Comparison of ENCODE assay signal across 9 cellular contexts in genomic region chr3:177451940-177452484, GRCh38.
A peak's percentile ranks its signal among the peaks of the same experiment; 100 is the strongest.
DNase-seq lines count a peak whose midpoint lies in the region; ATAC-seq and TF ChIP-seq lines count a peak whose summit lies in the region.
"Had no signal": no experiment of that assay in that cellular context is flagged by ENCODE, and none has a peak within 500 bp of the region (broad histone marks: within the 10 kb centered on the region; RNA-seq: fewer than 3 reads in every experiment).

No MANE protein-coding gene starts in this region.

- no peaks in the 10 kb centered on the region for H3K79me2 ChIP-seq in MM.1S (ENCODE audit: low read length)

- no peaks in the 10 kb centered on the region for H3F3A ChIP-seq in MM.1S (ENCODE audit: insufficient read depth, low read length)

- H3K9me3 ChIP-seq in RWPE2 (ENCODE audit: severe bottlenecking) (peaks cover under 1% of the 10 kb centered on the region), neuron (ENCODE audit: low read length) (peaks cover 1% of the 10 kb centered on the region), MM.1S (replicated peaks; ENCODE audit: insufficient read depth, low read length) (no peaks in the 10 kb centered on the region)

- no peaks in the 10 kb centered on the region for H4K20me1 ChIP-seq in MM.1S (ENCODE audit: insufficient read depth, low read length)

- H3K27ac ChIP-seq in RWPE2 (ENCODE audit: poor library complexity, severe bottlenecking) (peak overlapping the region; percentile 92), MM.1S (ENCODE audit: low read length) (no peak overlapping the region)

- no peak for ATAC-seq in RWPE2 (ENCODE audit: low read depth)
- no peak for ATAC-seq in GM19328 (IDR thresholded peaks at IDR 0.05; ENCODE audit: unreplicated experiment)
- no peak for ATAC-seq in HG02610 (IDR thresholded peaks at IDR 0.05; ENCODE audit: unreplicated experiment)

- DNase-seq in AG09319 (ENCODE audit: extremely low read depth, low read depth) (peak; percentile 83), RWPE2 (ENCODE audit: low spot score) (no peak), fibroblast of gingiva (ENCODE audit: low read depth) (peak; percentile 95), HPDE6-E6E7 (ENCODE audit: extremely low spot score) (no peak), MM.1S (no peak)
- DNase-seq: cortex of kidney had no signal

- H2AFZ ChIP-seq in neuron (ENCODE audit: low read depth, low read length) (peak overlapping the region; percentile 90), MM.1S (ENCODE audit: low read length) (no peak overlapping the region)

- no peak overlapping the region for H3K9ac ChIP-seq in MM.1S (ENCODE audit: low read length)

- TF ChIP-seq CTCF in AG09319 (IDR thresholded peaks at IDR 0.05; ENCODE audit: low read depth, low read length), result no peak
- TF ChIP-seq CTCF in RWPE2 (IDR thresholded peaks at IDR 0.05; ENCODE audit: poor library complexity, severe bottlenecking), result no peak
- TF ChIP-seq CTCF in MM.1S (IDR thresholded peaks at IDR 0.05; ENCODE audit: low read length), result no peak

- H3K4me1 ChIP-seq in RWPE2 (ENCODE audit: insufficient read depth, poor library complexity, severe bottlenecking) (peaks cover 47% of the 10 kb centered on the region), neuron (ENCODE audit: insufficient read depth, low read length) (peaks cover 30% of the 10 kb centered on the region), MM.1S (ENCODE audit: low read length) (no peaks in the 10 kb centered on the region)

- H3K27me3 ChIP-seq in RWPE2 (ENCODE audit: insufficient read depth, poor library complexity, severe bottlenecking) (no peaks in the 10 kb centered on the region), neuron (ENCODE audit: insufficient read depth, low read length) (no peaks in the 10 kb centered on the region), MM.1S (replicated peaks; ENCODE audit: insufficient read depth, low read length) (no peaks in the 10 kb centered on the region)

- H3K4me2 ChIP-seq in MM.1S (ENCODE audit: low read depth, low read length), result no peak overlapping the region

- H3K4me3 ChIP-seq in RWPE2 (ENCODE audit: severe bottlenecking) (no peak overlapping the region), neuron (ENCODE audit: low read length) (peak overlapping the region; percentile 46), MM.1S (ENCODE audit: low read length) (no peak overlapping the region)

- no peaks in the 10 kb centered on the region for H3K9me2 ChIP-seq in MM.1S (replicated peaks; ENCODE audit: insufficient read depth, low read length)

- H3K36me3 ChIP-seq in RWPE2 (ENCODE audit: low read depth), result no peaks in the 10 kb centered on the region
- no peaks in the 10 kb centered on the region for H3K36me3 ChIP-seq in neuron (ENCODE audit: insufficient read depth, low read length)
- no peaks in the 10 kb centered on the region for H3K36me3 ChIP-seq in MM.1S (replicated peaks; ENCODE audit: insufficient read depth, low read length)

Comparison
In these comparisons a context has a peak if more than half of its experiments do, and no peak if none do; other contexts are left out.
1. DNase-seq: peak in AG09319 (single experiment) and fibroblast of gingiva (single experiment); none in RWPE2 (single experiment), HPDE6-E6E7 (single experiment) and MM.1S (single experiment).